23 cellular contexts compared by ENCODE assay signal in the genomic region with DNA sequence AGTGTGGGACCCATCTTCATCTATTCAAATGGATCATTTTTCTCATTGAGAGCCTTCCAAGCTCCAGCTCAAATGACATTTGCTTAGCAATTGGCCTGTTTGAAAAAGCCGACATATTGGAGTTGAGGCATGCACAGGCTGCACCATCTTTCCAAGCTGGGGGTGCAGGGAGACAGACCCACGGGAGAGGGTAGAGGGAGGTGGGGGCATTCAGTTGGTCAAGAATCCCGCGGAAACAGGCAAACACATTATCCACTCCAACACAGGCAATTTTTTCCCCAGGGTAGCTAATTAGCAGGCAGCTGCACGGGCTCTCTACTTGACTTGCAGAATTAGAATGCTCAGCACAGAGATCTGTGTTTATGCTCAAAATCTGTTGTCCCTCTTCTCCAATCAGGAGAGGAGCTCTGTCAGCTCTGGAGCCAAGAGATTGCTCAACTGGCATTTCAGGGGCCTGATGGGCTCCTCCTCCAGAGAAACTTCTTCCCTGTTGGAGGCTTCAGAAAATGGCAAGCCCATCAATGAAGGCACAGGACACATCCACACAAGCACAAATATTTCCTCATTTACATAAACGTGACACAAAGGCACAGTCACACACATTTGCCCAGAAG.
DNase-seq lines count a peak whose midpoint lies in the region; TF ChIP-seq lines count a peak whose summit lies in the region.
"Had no signal": no experiment of that assay in that cellular context is flagged by ENCODE, and none has a peak within 500 bp of the region (broad histone marks: within the 10 kb centered on the region; RNA-seq: fewer than 3 reads in every experiment).

No MANE protein-coding gene starts in this region.

- H3K4me3 ChIP-seq in AG10803 (ENCODE audit: low read length): no peak overlapping the region
- H3K4me3 ChIP-seq in HEK293 (ENCODE audit: low read depth, low read length): no peak overlapping the region
- H3K4me3 ChIP-seq in endodermal cell (ENCODE audit: low read length): no peak overlapping the region
- H3K4me3 ChIP-seq: thyroid gland had no signal

- no peak overlapping the region for H3K9ac ChIP-seq in endodermal cell (ENCODE audit: extremely low read depth, low read length, poor library complexity, severe bottlenecking)

- H3K9me3 ChIP-seq in HEK293 (ENCODE audit: control insufficient read depth, insufficient read depth, low read depth, low read length) (no peaks in the 10 kb centered on the region), endodermal cell (ENCODE audit: control insufficient read depth, low read length) (no peaks in the 10 kb centered on the region)
- H3K9me3 ChIP-seq: thyroid gland had no signal

- POLR2A ChIA-PET in HEK293 (lab: Yijun Ruan, JAX): no interaction called here

- no peaks in the 10 kb centered on the region for H3K9me3 Mint-ChIP-seq in endodermal cell
- H3K9me3 Mint-ChIP-seq: activated naive CD8-positive, alpha-beta T cell treated with anti-CD3 and anti-CD28 coated beads for 36 hours; activated T-helper 17 cell treated with anti-CD3 and anti-CD28 coated beads, Interleukin-2, amount 50 U/mL, for 72 hours; CD4-positive, CD25-positive, alpha-beta regulatory T cell; HFFc6; stimulated activated naive CD8-positive, alpha-beta T cell treated with anti-CD3 and anti-CD28 coated beads, Interleukin-15, Interleukin-2, amounts not matched to agents 100 ng/mL and 50 ng/mL, for 24 hours had no signal

- H3K36me3 ChIP-seq in HEK293 (ENCODE audit: control insufficient read depth in 2 of 2, insufficient read depth in 1 of 2, low read length in 2 of 2) (no peaks in the 10 kb centered on the region), endodermal cell (ENCODE audit: control insufficient read depth, insufficient read depth, low read length) (no peaks in the 10 kb centered on the region)
- H3K36me3 ChIP-seq: thyroid gland had no signal

- no peak for TF ChIP-seq CTCF in AG10803 (conservative IDR thresholded peaks at IDR 0.05; ENCODE audit: low read length)
- no peak for TF ChIP-seq CTCF in HEK293 (tag by site-specific recombination; IDR thresholded peaks at IDR 0.05)
- no peak for TF ChIP-seq CTCF in endodermal cell (conservative IDR thresholded peaks at IDR 0.05)

- peaks cover 56% of the 10 kb centered on the region for H3K27me3 Mint-ChIP-seq in endodermal cell (ENCODE audit: insufficient read depth)

- H3K4me1 Mint-ChIP-seq in endodermal cell: peaks cover 4% of the 10 kb centered on the region

- 80 to 81% methylated on average over 2 to 6 of the region's 6 CpGs for WGBS in endodermal cell (ENCODE audit: insufficient coverage in 1 of 2, insufficient read length in 1 of 2), 2 experiments

- no peaks in the 10 kb centered on the region for H3K36me3 Mint-ChIP-seq in endodermal cell (ENCODE audit: low read depth)
- H3K36me3 Mint-ChIP-seq: activated naive CD8-positive, alpha-beta T cell treated with anti-CD3 and anti-CD28 coated beads for 36 hours; CD4-positive, CD25-positive, alpha-beta regulatory T cell had no signal

- peaks cover 6% of the 10 kb centered on the region; the same call in 1 of the 2 replicates for H3K4me1 ChIP-seq in HEK293 (ENCODE audit: control insufficient read depth, insufficient read depth, low read length)
- no peaks in the 10 kb centered on the region for H3K4me1 ChIP-seq in endodermal cell (ENCODE audit: control insufficient read depth, insufficient read depth, low read length)

- no peak overlapping the region for H3K4me3 Mint-ChIP-seq in endodermal cell
- H3K4me3 Mint-ChIP-seq: activated naive CD8-positive, alpha-beta T cell treated with anti-CD3 and anti-CD28 coated beads for 36 hours; activated T-helper 17 cell treated with anti-CD3 and anti-CD28 coated beads, Interleukin-2, amount 50 U/mL, for 72 hours; CD4-positive, CD25-positive, alpha-beta regulatory T cell; HFFc6; stimulated activated naive CD8-positive, alpha-beta T cell treated with anti-CD3 and anti-CD28 coated beads, Interleukin-15, Interleukin-2, amounts not matched to agents 100 ng/mL and 50 ng/mL, for 24 hours had no signal

- H3K27ac ChIP-seq in HEK293 (ENCODE audit: extremely low read depth, low read depth, low read length): no peak overlapping the region
- no peak overlapping the region for H3K27ac ChIP-seq in endodermal cell (ENCODE audit: low read depth, low read length)
- H3K27ac ChIP-seq: thyroid gland had no signal

- CTCF ChIA-PET in HEK293 (lab: Yijun Ruan, JAX): interaction anchor here (0.7 to 10.3 kb wide), 8 partner anchors 20 to 527 kb away, joined by 3 to 120 read pairs (median 3); partner anchors contain the start of gene FOXD2

- DNase-seq in AG10803 (ENCODE audit: low read depth) (peak; percentile 16), NCI-H2227 treated with DMSO at 0.1 percent for 48 hours (lab: John Stamatoyannopoulos, UW) (peak; percentile 62), fibroblast of gingiva (ENCODE audit: low read depth) (peak; percentile 58), cerebellum (ENCODE audit: low spot score) (no peak), NCI-H82 (lab: John Stamatoyannopoulos, UW) (no peak), endodermal cell (no peak), retina (no peak)
- DNase-seq: activated CD4-positive, alpha-beta T cell treated with anti-CD3 and anti-CD28 coated beads, Interleukin-2, amount 50 U/mL, for 1 hour; activated CD8-positive, alpha-beta memory T cell treated with anti-CD3 and anti-CD28 coated beads, Interleukin-2, amount 50 U/mL, for 4 hours; activated naive CD8-positive, alpha-beta T cell treated with anti-CD3 and anti-CD28 coated beads for 36 hours; CD4-positive, CD25-positive, alpha-beta regulatory T cell; cerebellar nuclear complex; effector CD8-positive, alpha-beta T cell; HFFc6; mammary epithelial cell; NCI-H1048; NCI-H526; stimulated activated CD4-positive, alpha-beta T cell treated with anti-CD3 and anti-CD28 coated beads, Interleukin-4, amount 100 ng/mL, for 4 hours; T-helper 9 cell; thyroid gland had no signal

- H3K27me3 ChIP-seq in endodermal cell (ENCODE audit: control insufficient read depth, insufficient read depth, low read length, poor library complexity, severe bottlenecking): peaks cover 63% of the 10 kb centered on the region

- no peak overlapping the region for H3K27ac Mint-ChIP-seq in endodermal cell
- H3K27ac Mint-ChIP-seq: activated naive CD8-positive, alpha-beta T cell treated with anti-CD3 and anti-CD28 coated beads for 36 hours; activated T-helper 17 cell treated with anti-CD3 and anti-CD28 coated beads, Interleukin-2, amount 50 U/mL, for 72 hours; HFFc6; stimulated activated naive CD8-positive, alpha-beta T cell treated with anti-CD3 and anti-CD28 coated beads, Interleukin-15, Interleukin-2, amounts not matched to agents 100 ng/mL and 50 ng/mL, for 24 hours had no signal

TF ChIP-seq in HEK293, 187 proteins besides CTCF, POLR2A, EP300 and RAD21:
- TF ChIP-seq GLIS1 (tag by site-specific recombination; IDR thresholded peaks at IDR 0.05) (peak; percentile 56), ZBTB20 (tag by site-specific recombination; IDR thresholded peaks at IDR 0.05) (peak; percentile 45; the same call in 1 of the 2 replicates), ZNF335 (tag by site-specific recombination; conservative IDR thresholded peaks at IDR 0.05) (0 out of 2 replicates have a peak, but pooled peaks have one; percentile 25), ZSCAN5A (tag by site-specific recombination; IDR thresholded peaks at IDR 0.05) (no peak), ZNF670 (tag by site-specific recombination; IDR thresholded peaks at IDR 0.05; ENCODE audit: low read depth) (no peak)
- TF ChIP-seq, protein P1, sequence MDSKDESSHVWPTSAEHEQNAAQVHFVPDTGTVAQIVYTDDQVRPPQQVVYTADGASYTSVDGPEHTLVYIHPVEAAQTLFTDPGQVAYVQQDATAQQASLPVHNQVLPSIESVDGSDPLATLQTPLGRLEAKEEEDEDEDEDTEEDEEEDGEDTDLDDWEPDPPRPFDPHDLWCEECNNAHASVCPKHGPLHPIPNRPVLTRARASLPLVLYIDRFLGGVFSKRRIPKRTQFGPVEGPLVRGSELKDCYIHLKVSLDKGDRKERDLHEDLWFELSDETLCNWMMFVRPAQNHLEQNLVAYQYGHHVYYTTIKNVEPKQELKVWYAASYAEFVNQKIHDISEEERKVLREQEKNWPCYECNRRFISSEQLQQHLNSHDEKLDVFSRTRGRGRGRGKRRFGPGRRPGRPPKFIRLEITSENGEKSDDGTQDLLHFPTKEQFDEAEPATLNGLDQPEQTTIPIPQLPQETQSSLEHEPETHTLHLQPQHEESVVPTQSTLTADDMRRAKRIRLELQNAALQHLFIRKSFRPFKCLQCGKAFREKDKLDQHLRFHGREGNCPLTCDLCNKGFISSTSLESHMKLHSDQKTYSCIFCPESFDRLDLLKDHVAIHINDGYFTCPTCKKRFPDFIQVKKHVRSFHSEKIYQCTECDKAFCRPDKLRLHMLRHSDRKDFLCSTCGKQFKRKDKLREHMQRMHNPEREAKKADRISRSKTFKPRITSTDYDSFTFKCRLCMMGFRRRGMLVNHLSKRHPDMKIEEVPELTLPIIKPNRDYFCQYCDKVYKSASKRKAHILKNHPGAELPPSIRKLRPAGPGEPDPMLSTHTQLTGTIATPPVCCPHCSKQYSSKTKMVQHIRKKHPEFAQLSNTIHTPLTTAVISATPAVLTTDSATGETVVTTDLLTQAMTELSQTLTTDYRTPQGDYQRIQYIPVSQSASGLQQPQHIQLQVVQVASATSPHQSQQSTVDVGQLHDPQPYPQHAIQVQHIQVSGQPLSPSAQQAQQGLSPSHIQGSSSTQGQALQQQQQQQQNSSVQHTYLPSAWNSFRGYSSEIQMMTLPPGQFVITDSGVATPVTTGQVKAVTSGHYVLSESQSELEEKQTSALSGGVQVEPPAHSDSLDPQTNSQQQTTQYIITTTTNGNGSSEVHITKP (tag by site-specific recombination; IDR thresholded peaks at IDR 0.05): peak; percentile 63

Comparison
In these comparisons a context has a peak if more than half of its experiments do, and no peak if none do; other contexts are left out.
1. DNase-seq: peak in AG10803 (single experiment), NCI-H2227 treated with DMSO at 0.1 percent for 48 hours (single experiment) and fibroblast of gingiva (single experiment); none in cerebellum (single experiment), NCI-H82 (single experiment), endodermal cell (single experiment) and retina (single experiment).